In genomic region chr12:109654357-109654756, GRCh38 we compare ENCODE assay signal across 15 cellular contexts.
"Had no signal": no experiment of that assay in that cellular context is flagged by ENCODE, and none has a peak within 500 bp of the region (broad histone marks: within the 10 kb centered on the region; RNA-seq: fewer than 3 reads in every experiment).

No MANE protein-coding gene starts in this region.

- H3K4me3 ChIP-seq: SJSA1, tibial nerve had no signal

- H3K36me3 ChIP-seq: SJSA1, tibial nerve had no signal

- ATAC-seq: foreskin keratinocyte had no signal

- H3K4me3 Mint-ChIP-seq: activated CD4-positive, alpha-beta T cell treated with anti-CD3 and anti-CD28 coated beads, Interleukin-2, amount 10 ng/mL, durations not matched to agents 7 days and 5 days; activated naive CD8-positive, alpha-beta T cell treated with anti-CD3 and anti-CD28 coated beads for 36 hours; activated T-helper 1 cell treated with anti-CD3 and anti-CD28 coated beads, Interleukin-12 subunit alpha, Interleukin-12 subunit beta, Interleukin-2, Interleukin-4 antibody, amounts not matched to agents 30 ng/mL and 10 ng/mL and 1 ng/mL, durations not matched to agents 14 hours and 24 hours and 36 hours; brain; central memory CD8-positive, alpha-beta T cell had no signal

- H3K4me1 ChIP-seq: foreskin keratinocyte, SJSA1, tibial nerve had no signal

- FAIRE-seq: islet of Langerhans had no signal

- H3K27ac ChIP-seq: foreskin keratinocyte, SJSA1, tibial nerve had no signal

- H3K36me3 Mint-ChIP-seq: activated naive CD8-positive, alpha-beta T cell treated with anti-CD3 and anti-CD28 coated beads for 36 hours; brain had no signal

- H3K9me3 Mint-ChIP-seq: activated CD4-positive, alpha-beta T cell treated with anti-CD3 and anti-CD28 coated beads, Interleukin-2, amount 10 ng/mL, durations not matched to agents 7 days and 5 days; activated naive CD8-positive, alpha-beta T cell treated with anti-CD3 and anti-CD28 coated beads for 36 hours; activated T-helper 1 cell treated with anti-CD3 and anti-CD28 coated beads, Interleukin-12 subunit alpha, Interleukin-12 subunit beta, Interleukin-2, Interleukin-4 antibody, amounts not matched to agents 30 ng/mL and 10 ng/mL and 1 ng/mL, durations not matched to agents 14 hours and 24 hours and 36 hours; central memory CD8-positive, alpha-beta T cell had no signal

- H3K27me3 ChIP-seq: SJSA1 had no signal

- DNase-seq: activated CD4-positive, alpha-beta T cell treated with anti-CD3 and anti-CD28 coated beads, Interleukin-2, amount 10 ng/mL, durations not matched to agents 7 days and 5 days; activated CD4-positive, CD25-positive, alpha-beta regulatory T cell; activated naive CD8-positive, alpha-beta T cell treated with anti-CD3 and anti-CD28 coated beads for 36 hours; effector CD8-positive, alpha-beta T cell; foreskin keratinocyte; head of caudate nucleus; mesendoderm; stimulated activated CD4-positive, alpha-beta T cell treated with anti-CD3 and anti-CD28 coated beads, Interleukin-4, amount 100 ng/mL, for 1 hour; stimulated activated naive CD4-positive, alpha-beta T cell had no signal

- H3K27ac Mint-ChIP-seq: activated CD4-positive, alpha-beta T cell treated with anti-CD3 and anti-CD28 coated beads, Interleukin-2, amount 10 ng/mL, durations not matched to agents 7 days and 5 days; activated naive CD8-positive, alpha-beta T cell treated with anti-CD3 and anti-CD28 coated beads for 36 hours; activated T-helper 1 cell treated with anti-CD3 and anti-CD28 coated beads, Interleukin-12 subunit alpha, Interleukin-12 subunit beta, Interleukin-2, Interleukin-4 antibody, amounts not matched to agents 30 ng/mL and 10 ng/mL and 1 ng/mL, durations not matched to agents 14 hours and 24 hours and 36 hours had no signal

- H3K4me1 Mint-ChIP-seq: activated CD4-positive, alpha-beta T cell treated with anti-CD3 and anti-CD28 coated beads, Interleukin-2, amount 10 ng/mL, durations not matched to agents 7 days and 5 days; activated naive CD8-positive, alpha-beta T cell treated with anti-CD3 and anti-CD28 coated beads for 36 hours; central memory CD8-positive, alpha-beta T cell had no signal

- H3K9me3 ChIP-seq: SJSA1, tibial nerve had no signal
